ENCODE assay signal across 18 cellular contexts in the genomic region with DNA sequence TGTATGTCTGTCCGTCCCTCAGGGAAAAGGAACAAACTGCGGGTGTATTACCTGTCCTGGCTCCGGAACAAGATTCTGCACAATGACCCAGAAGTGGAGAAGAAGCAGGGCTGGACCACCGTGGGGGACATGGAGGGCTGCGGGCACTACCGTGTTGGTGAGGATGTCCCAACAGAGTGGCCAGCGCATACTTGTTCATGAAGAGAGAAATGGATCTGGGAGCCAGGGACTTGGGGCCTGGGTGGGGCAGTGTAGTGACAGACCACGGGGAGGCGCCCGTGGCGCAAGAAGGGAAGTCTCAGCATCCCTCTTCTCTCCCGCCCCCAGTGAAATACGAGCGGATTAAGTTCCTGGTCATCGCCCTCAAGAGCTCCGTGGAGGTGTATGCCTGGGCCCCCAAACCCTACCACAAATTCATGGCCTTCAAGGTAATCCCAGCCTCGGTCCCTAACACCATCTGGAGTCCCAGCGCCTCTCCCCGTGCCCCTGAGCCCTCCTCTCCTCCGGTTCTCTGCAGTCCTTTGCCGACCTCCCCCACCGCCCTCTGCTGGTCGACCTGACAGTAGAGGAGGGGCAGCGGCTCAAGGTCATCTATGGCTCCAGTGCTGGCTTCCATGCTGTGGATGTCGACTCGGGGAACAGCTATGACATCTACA. TPM values are rescaled to one million over a fixed set of nuclear protein-coding genes. Genes with fewer than 3 reads are reported as not detected.
DNase-seq lines count a peak whose midpoint lies in the region; TF ChIP-seq lines count a peak whose summit lies in the region.
"Had no signal": no experiment of that assay in that cellular context is flagged by ENCODE, and none has a peak within 500 bp of the region (broad histone marks: within the 10 kb centered on the region; RNA-seq: fewer than 3 reads in every experiment).

No MANE protein-coding gene starts in this region.

- no peaks in the 10 kb centered on the region for H4K20me1 ChIP-seq in neural progenitor cell (ENCODE audit: low read depth)

- no peak overlapping the region for H3K27ac Mint-ChIP-seq in Calu3 (ENCODE audit: unreplicated experiment)
- no peak overlapping the region for H3K27ac Mint-ChIP-seq in neural progenitor cell
- H3K27ac Mint-ChIP-seq: activated naive CD8-positive, alpha-beta T cell treated with anti-CD3 and anti-CD28 coated beads, Interleukin-2, amount 10 ng/mL, durations not matched to agents 7 days and 5 days; IgD-negative memory B cell; stimulated activated naive CD8-positive, alpha-beta T cell treated with anti-CD3 and anti-CD28 coated beads, Interleukin-15, Interleukin-2, amounts not matched to agents 100 ng/mL and 50 ng/mL, for 24 hours had no signal

- TSS peak; percentile 49 for BruUV-seq in Calu3 (replicated peaks; lab: Mats Ljungman, UMichigan)

- CTCF ChIA-PET in Calu3 (lab: Charles Lee) = no interaction called here
- CTCF ChIA-PET in GM10248 (lab: Yijun Ruan, JAX) = interaction anchor here (1.3 to 1.7 kb wide), 2 partner anchors 13 to 106 kb away, joined by 4 to 5 read pairs; no protein-coding TSS in a partner anchor

- no peaks in the 10 kb centered on the region for H3K9me3 Mint-ChIP-seq in Calu3 (ENCODE audit: low read depth, unreplicated experiment)
- no peaks in the 10 kb centered on the region for H3K9me3 Mint-ChIP-seq in neural progenitor cell
- H3K9me3 Mint-ChIP-seq: activated naive CD8-positive, alpha-beta T cell treated with anti-CD3 and anti-CD28 coated beads, Interleukin-2, amount 10 ng/mL, durations not matched to agents 7 days and 5 days; IgD-negative memory B cell; immature natural killer cell; stimulated activated naive CD8-positive, alpha-beta T cell treated with anti-CD3 and anti-CD28 coated beads, Interleukin-15, Interleukin-2, amounts not matched to agents 100 ng/mL and 50 ng/mL, for 24 hours had no signal

- no peaks in the 10 kb centered on the region for H3K27me3 Mint-ChIP-seq in Calu3 (ENCODE audit: unreplicated experiment)
- H3K27me3 Mint-ChIP-seq in neural progenitor cell (ENCODE audit: insufficient read depth, low read depth) = peaks cover 11% of the 10 kb centered on the region
- H3K27me3 Mint-ChIP-seq: IgD-negative memory B cell; stimulated activated naive CD8-positive, alpha-beta T cell treated with anti-CD3 and anti-CD28 coated beads, Interleukin-15, Interleukin-2, amounts not matched to agents 100 ng/mL and 50 ng/mL, for 24 hours had no signal

- no peak overlapping the region for H3K27ac ChIP-seq in coronary artery
- no peak overlapping the region for H3K27ac ChIP-seq in neural progenitor cell
- H3K27ac ChIP-seq: colonic mucosa, right atrium auricular region, SJSA1 had no signal

- H3K79me2 ChIP-seq in neural progenitor cell (ENCODE audit: low read depth) = no peaks in the 10 kb centered on the region

- peaks cover 10% of the 10 kb centered on the region for H3F3A ChIP-seq in neural progenitor cell (ENCODE audit: low read depth)

- no peak overlapping the region for H3K4me2 ChIP-seq in neural progenitor cell

- H3K9me3 ChIP-seq in neural progenitor cell (ENCODE audit: low read depth) = no peaks in the 10 kb centered on the region
- H3K9me3 ChIP-seq: colonic mucosa, right atrium auricular region, SJSA1 had no signal

- intact Hi-C loops in Calu3 (cut with micrococcal nuclease; ENCODE audit: unreplicated experiment) = no loop called here

- H3K4me3 ChIP-seq in coronary artery (no peak overlapping the region), neural progenitor cell (no peak overlapping the region)
- H3K4me3 ChIP-seq: colonic mucosa, right atrium auricular region, SJSA1 had no signal

- H3K9ac ChIP-seq in neural progenitor cell = no peak overlapping the region

- H3K36me3 Mint-ChIP-seq in Calu3 (ENCODE audit: insufficient read depth, unreplicated experiment) (peaks cover 40% of the 10 kb centered on the region), neural progenitor cell (peaks cover 11% of the 10 kb centered on the region)

- H3K27me3 ChIP-seq in neural progenitor cell = peaks cover 20% of the 10 kb centered on the region
- H3K27me3 ChIP-seq: right atrium auricular region, SJSA1 had no signal

- no peaks in the 10 kb centered on the region for H3K36me3 ChIP-seq in neural progenitor cell

- no peak for DNase-seq in Calu3
- peak; percentile 2 for DNase-seq in NCI-H526 treated with DMSO at 0.1 percent for 48 hours (lab: John Stamatoyannopoulos, UW)
- DNase-seq in coronary artery (ENCODE audit: low spot score) = peak; percentile 71
- peak; percentile 36 for DNase-seq in neural progenitor cell (ENCODE audit: low spot score)
- no peak for DNase-seq in GM10248 (ENCODE audit: extremely low spot score)
- DNase-seq in DMS114 treated with DMSO at 0.1 percent for 48 hours (lab: John Stamatoyannopoulos, UW; ENCODE audit: unreplicated experiment) = no peak
- DNase-seq in amygdala (lab: John Stamatoyannopoulos, UW) = no peak
- DNase-seq: activated naive CD8-positive, alpha-beta T cell treated with anti-CD3 and anti-CD28 coated beads, Interleukin-2, amount 10 ng/mL, durations not matched to agents 7 days and 5 days; colonic mucosa; immature natural killer cell; NCI-H187 treated with DMSO at 0.1 percent for 48 hours; NCI-H774; stimulated activated CD4-positive, alpha-beta T cell treated with anti-CD3 and anti-CD28 coated beads, Interleukin-4, amount 100 ng/mL, for 4 hours had no signal

- TF ChIP-seq CTCF in Calu3 (IDR thresholded peaks at IDR 0.05; ENCODE audit: unreplicated experiment) = no peak
- TF ChIP-seq CTCF in coronary artery (IDR thresholded peaks at IDR 0.05) = no peak
- TF ChIP-seq CTCF in neural progenitor cell (IDR thresholded peaks at IDR 0.05) = peak; percentile 19
- TF ChIP-seq CTCF in GM10248 (IDR thresholded peaks at IDR 0.05; ENCODE audit: control extremely low read depth, extremely low read depth, low read depth, missing control alignments) = no peak

- H3K4me1 Mint-ChIP-seq in Calu3 (ENCODE audit: low read depth, unreplicated experiment) (no peaks in the 10 kb centered on the region), neural progenitor cell (peaks cover 2% of the 10 kb centered on the region)

- no peaks in the 10 kb centered on the region for H3K4me1 ChIP-seq in neural progenitor cell
- H3K4me1 ChIP-seq: SJSA1 had no signal

- H3K4me3 Mint-ChIP-seq in Calu3 (ENCODE audit: low read depth, unreplicated experiment) (no peak overlapping the region), neural progenitor cell (no peak overlapping the region)
- H3K4me3 Mint-ChIP-seq: activated naive CD8-positive, alpha-beta T cell treated with anti-CD3 and anti-CD28 coated beads, Interleukin-2, amount 10 ng/mL, durations not matched to agents 7 days and 5 days; immature natural killer cell; stimulated activated naive CD8-positive, alpha-beta T cell treated with anti-CD3 and anti-CD28 coated beads, Interleukin-15, Interleukin-2, amounts not matched to agents 100 ng/mL and 50 ng/mL, for 24 hours had no signal

- POLR2A ChIA-PET in GM10248 (lab: Yijun Ruan, JAX) = no interaction called here

- H2AFZ ChIP-seq in neural progenitor cell (replicated peaks) = no peak overlapping the region

RNA-seq across cellular contexts. Expression of a gene that starts 3.5 kb away (rescaled TPM):
- 2.1 and 3.2 TPM in 2 replicates for total RNA-seq in Calu3 (2022)
- 1.1 and 2.3 TPM in 2 replicates for total RNA-seq in neural progenitor cell (ENCODE audit: low replicate concordance)

RNA-seq across cellular contexts. Expression of a gene that starts 7.1 kb away (rescaled TPM):
- total RNA-seq in Calu3 (2022) (0.19 TPM in 1 of 2 replicates, not detected in the other), neural progenitor cell (ENCODE audit: low replicate concordance) (0.19 TPM in 1 of 2 replicates, not detected in the other)

RNA-seq across cellular contexts. Expression of a gene that starts 36.3 kb away (rescaled TPM):
- total RNA-seq in Calu3 (2022) = not detected in 2 replicates
- not detected in 2 replicates for total RNA-seq in neural progenitor cell (ENCODE audit: low replicate concordance)
- total RNA-seq: activated naive CD8-positive, alpha-beta T cell treated with anti-CD3 and anti-CD28 coated beads, Interleukin-2, amount 10 ng/mL, durations not matched to agents 7 days and 5 days; colonic mucosa; fibroblast of lung; right atrium auricular region; SJSA1 had no signal

RNA-seq across cellular contexts. Expression of a gene that starts 44.0 kb away (rescaled TPM):
- total RNA-seq in Calu3 (2022) (37.7 and 38.4 TPM in 2 replicates), neural progenitor cell (ENCODE audit: low replicate concordance) (35.3 and 61.6 TPM in 2 replicates)

RNA-seq across cellular contexts. Expression of a gene that starts 44.3 kb away (rescaled TPM):
- total RNA-seq in Calu3 (2022) (65.2 and 77.0 TPM in 2 replicates), neural progenitor cell (ENCODE audit: low replicate concordance) (43.9 and 82.1 TPM in 2 replicates)

Comparison
In these comparisons a context has a peak if more than half of its experiments do, and no peak if none do; other contexts are left out.
1. DNase-seq: peak in NCI-H526 treated with DMSO at 0.1 percent for 48 hours (single experiment), coronary artery (single experiment) and neural progenitor cell (single experiment); none in Calu3 (single experiment), GM10248 (single experiment), DMS114 treated with DMSO at 0.1 percent for 48 hours (single experiment) and amygdala (0 of 56).